Comparison of ENCODE assay signal across 21 cellular contexts in the genomic region with DNA sequence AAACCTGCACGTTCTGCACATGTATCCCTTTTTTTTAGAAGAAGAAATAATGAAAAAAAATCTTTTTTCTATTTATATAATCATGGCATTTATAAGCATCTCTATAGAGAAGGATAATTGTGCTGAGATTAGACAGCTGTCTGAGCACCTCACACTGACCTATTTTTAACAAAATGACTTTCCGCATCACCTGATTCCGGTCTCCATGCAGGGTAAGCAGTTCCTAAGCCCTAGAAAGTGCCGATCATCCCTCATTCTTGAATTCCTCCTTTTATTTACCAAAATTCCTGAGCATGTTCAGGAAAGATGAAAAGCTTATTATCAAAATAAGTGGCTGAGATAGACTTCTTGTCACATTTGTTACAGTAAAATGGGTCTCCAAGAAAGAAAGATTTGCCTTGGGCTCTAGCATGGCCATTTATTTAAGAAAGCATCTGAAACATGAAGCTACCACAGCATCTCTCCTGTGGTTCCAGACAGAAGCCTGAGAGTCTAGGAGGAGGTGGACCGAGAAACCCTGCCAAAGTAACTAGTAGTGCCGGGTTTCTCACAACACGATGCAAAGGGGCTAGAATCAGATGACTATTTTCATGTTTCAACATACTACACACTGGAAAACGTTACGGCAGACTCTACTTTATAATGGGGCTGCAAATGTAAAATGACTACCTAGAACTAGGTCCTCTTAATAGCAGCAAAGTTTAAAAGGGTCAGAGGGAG. TPM values are rescaled to one million over a fixed set of nuclear protein-coding genes. Genes with fewer than 3 reads are reported as not detected.
A peak's percentile ranks its signal among the peaks of the same experiment; 100 is the strongest.
DNase-seq lines count a peak whose midpoint lies in the region; ATAC-seq and TF ChIP-seq lines count a peak whose summit lies in the region.
"Had no signal": no experiment of that assay in that cellular context is flagged by ENCODE, and none has a peak within 500 bp of the region (broad histone marks: within the 10 kb centered on the region; RNA-seq: fewer than 3 reads in every experiment).

No MANE protein-coding gene starts in this region.

- DNase-seq in GM23338 (ENCODE audit: low spot score) (no peak), brain microvascular endothelial cell (peak; percentile 32), iris pigment epithelial cell (ENCODE audit: low read depth) (peak; percentile 20), retinal pigment epithelial cell (ENCODE audit: low read depth) (peak; percentile 23), 8988T (no peak), left lobe of liver (ENCODE audit: low spot score) (no peak)
- DNase-seq: BE2C; CD4-positive, alpha-beta T cell; Karpas-422; MG63; NCI-H1092; NCI-H1694 treated with DMSO at 0.1 percent for 48 hours; NCI-H524 treated with DMSO at 0.1 percent for 48 hours; NK-92 treated with Interleukin-12 subunit alpha and Interleukin-12 subunit beta, amount 100 ng/mL, for 24 hours; SHP77 had no signal

- H3K36me3 ChIP-seq in GM23338 (ENCODE audit: insufficient read depth) (no peaks in the 10 kb centered on the region), brain microvascular endothelial cell (replicated peaks) (no peaks in the 10 kb centered on the region)
- H3K36me3 ChIP-seq: BE2C, MG63 had no signal

- H3K27me3 ChIP-seq in GM23338 (ENCODE audit: insufficient read depth) (no peaks in the 10 kb centered on the region), brain microvascular endothelial cell (replicated peaks) (no peaks in the 10 kb centered on the region)
- H3K27me3 ChIP-seq: MG63 had no signal

- H3K4me2 ChIP-seq in GM23338, result no peak overlapping the region

- no peaks in the 10 kb centered on the region for H3K36me3 Mint-ChIP-seq in GM23338 (ENCODE audit: low read depth)

- no peak overlapping the region for H3K27ac Mint-ChIP-seq in GM23338
- H3K27ac Mint-ChIP-seq: CD4-positive, alpha-beta T cell had no signal

- no peaks in the 10 kb centered on the region for H4K20me1 ChIP-seq in GM23338 (replicated peaks; ENCODE audit: insufficient read depth)

- no peak overlapping the region for H3K27ac ChIP-seq in GM23338 (ENCODE audit: low read depth)
- no peak overlapping the region for H3K27ac ChIP-seq in brain microvascular endothelial cell

- H3F3A ChIP-seq in GM23338 (replicated peaks; ENCODE audit: low read depth), result no peaks in the 10 kb centered on the region

- no peak overlapping the region for H3K4me3 ChIP-seq in GM23338
- no peak overlapping the region for H3K4me3 ChIP-seq in brain microvascular endothelial cell (ENCODE audit: low read depth, low read length)
- no peak overlapping the region for H3K4me3 ChIP-seq in retinal pigment epithelial cell (ENCODE audit: low read length)
- H3K4me3 ChIP-seq: MG63 had no signal

- no peak for TF ChIP-seq CTCF in GM23338 (conservative IDR thresholded peaks at IDR 0.05; ENCODE audit: low read depth in 2 of 2)
- no peak for TF ChIP-seq CTCF in brain microvascular endothelial cell (IDR thresholded peaks at IDR 0.05; ENCODE audit: low read depth, low read length, missing control alignments)
- no peak for TF ChIP-seq CTCF in retinal pigment epithelial cell (conservative IDR thresholded peaks at IDR 0.05; ENCODE audit: low read depth, low read length)

- H3K27me3 Mint-ChIP-seq in GM23338 (ENCODE audit: insufficient read depth, low read depth, poor library complexity), result no peaks in the 10 kb centered on the region

- ATAC-seq in GM23338, result no peak
- ATAC-seq in HG03354 (IDR thresholded peaks at IDR 0.05; ENCODE audit: poor library complexity, severe bottlenecking, unreplicated experiment), result no peak
- ATAC-seq in HG03565 (IDR thresholded peaks at IDR 0.05; ENCODE audit: unreplicated experiment), result no peak
- ATAC-seq in left lobe of liver, result no peak
- ATAC-seq: SK-N-SH treated with all-trans-retinoic acid at 6 μM for 48 hours had no signal

- peak overlapping the region; percentile 48; the same call in 1 of the 2 replicates for H2AFZ ChIP-seq in GM23338

- in situ Hi-C loops in brain microvascular endothelial cell (cut with HindIII; ENCODE audit: low pct_ligation_motif_present, low sequenced_read_pairs), result no loop called here

- H3K9me2 ChIP-seq in GM23338 (ENCODE audit: insufficient read depth), result no peaks in the 10 kb centered on the region

- no peaks in the 10 kb centered on the region for H3K4me1 Mint-ChIP-seq in GM23338

- H3K4me1 ChIP-seq in GM23338 (ENCODE audit: insufficient read depth), result no peaks in the 10 kb centered on the region
- H3K4me1 ChIP-seq: BE2C had no signal

- H3K79me2 ChIP-seq in GM23338 (replicated peaks; ENCODE audit: insufficient read depth), result no peaks in the 10 kb centered on the region

- no peak overlapping the region for H3K4me3 Mint-ChIP-seq in GM23338
- H3K4me3 Mint-ChIP-seq: CD4-positive, alpha-beta T cell had no signal

- H3K9me3 Mint-ChIP-seq in GM23338, result no peaks in the 10 kb centered on the region
- H3K9me3 Mint-ChIP-seq: CD4-positive, alpha-beta T cell had no signal

TF ChIP-seq in GM23338, 12 proteins besides CTCF, POLR2A, EP300 and RAD21:
- TF ChIP-seq JUNB (IDR thresholded peaks at IDR 0.05; ENCODE audit: unreplicated experiment) (no peak), CREB1 (CRISPR knock-in tag; IDR thresholded peaks at IDR 0.05; ENCODE audit: low read depth) (no peak), NANOG (IDR thresholded peaks at IDR 0.05; ENCODE audit: borderline replicate concordance) (no peak)
- TF ChIP-seq, protein P1, sequence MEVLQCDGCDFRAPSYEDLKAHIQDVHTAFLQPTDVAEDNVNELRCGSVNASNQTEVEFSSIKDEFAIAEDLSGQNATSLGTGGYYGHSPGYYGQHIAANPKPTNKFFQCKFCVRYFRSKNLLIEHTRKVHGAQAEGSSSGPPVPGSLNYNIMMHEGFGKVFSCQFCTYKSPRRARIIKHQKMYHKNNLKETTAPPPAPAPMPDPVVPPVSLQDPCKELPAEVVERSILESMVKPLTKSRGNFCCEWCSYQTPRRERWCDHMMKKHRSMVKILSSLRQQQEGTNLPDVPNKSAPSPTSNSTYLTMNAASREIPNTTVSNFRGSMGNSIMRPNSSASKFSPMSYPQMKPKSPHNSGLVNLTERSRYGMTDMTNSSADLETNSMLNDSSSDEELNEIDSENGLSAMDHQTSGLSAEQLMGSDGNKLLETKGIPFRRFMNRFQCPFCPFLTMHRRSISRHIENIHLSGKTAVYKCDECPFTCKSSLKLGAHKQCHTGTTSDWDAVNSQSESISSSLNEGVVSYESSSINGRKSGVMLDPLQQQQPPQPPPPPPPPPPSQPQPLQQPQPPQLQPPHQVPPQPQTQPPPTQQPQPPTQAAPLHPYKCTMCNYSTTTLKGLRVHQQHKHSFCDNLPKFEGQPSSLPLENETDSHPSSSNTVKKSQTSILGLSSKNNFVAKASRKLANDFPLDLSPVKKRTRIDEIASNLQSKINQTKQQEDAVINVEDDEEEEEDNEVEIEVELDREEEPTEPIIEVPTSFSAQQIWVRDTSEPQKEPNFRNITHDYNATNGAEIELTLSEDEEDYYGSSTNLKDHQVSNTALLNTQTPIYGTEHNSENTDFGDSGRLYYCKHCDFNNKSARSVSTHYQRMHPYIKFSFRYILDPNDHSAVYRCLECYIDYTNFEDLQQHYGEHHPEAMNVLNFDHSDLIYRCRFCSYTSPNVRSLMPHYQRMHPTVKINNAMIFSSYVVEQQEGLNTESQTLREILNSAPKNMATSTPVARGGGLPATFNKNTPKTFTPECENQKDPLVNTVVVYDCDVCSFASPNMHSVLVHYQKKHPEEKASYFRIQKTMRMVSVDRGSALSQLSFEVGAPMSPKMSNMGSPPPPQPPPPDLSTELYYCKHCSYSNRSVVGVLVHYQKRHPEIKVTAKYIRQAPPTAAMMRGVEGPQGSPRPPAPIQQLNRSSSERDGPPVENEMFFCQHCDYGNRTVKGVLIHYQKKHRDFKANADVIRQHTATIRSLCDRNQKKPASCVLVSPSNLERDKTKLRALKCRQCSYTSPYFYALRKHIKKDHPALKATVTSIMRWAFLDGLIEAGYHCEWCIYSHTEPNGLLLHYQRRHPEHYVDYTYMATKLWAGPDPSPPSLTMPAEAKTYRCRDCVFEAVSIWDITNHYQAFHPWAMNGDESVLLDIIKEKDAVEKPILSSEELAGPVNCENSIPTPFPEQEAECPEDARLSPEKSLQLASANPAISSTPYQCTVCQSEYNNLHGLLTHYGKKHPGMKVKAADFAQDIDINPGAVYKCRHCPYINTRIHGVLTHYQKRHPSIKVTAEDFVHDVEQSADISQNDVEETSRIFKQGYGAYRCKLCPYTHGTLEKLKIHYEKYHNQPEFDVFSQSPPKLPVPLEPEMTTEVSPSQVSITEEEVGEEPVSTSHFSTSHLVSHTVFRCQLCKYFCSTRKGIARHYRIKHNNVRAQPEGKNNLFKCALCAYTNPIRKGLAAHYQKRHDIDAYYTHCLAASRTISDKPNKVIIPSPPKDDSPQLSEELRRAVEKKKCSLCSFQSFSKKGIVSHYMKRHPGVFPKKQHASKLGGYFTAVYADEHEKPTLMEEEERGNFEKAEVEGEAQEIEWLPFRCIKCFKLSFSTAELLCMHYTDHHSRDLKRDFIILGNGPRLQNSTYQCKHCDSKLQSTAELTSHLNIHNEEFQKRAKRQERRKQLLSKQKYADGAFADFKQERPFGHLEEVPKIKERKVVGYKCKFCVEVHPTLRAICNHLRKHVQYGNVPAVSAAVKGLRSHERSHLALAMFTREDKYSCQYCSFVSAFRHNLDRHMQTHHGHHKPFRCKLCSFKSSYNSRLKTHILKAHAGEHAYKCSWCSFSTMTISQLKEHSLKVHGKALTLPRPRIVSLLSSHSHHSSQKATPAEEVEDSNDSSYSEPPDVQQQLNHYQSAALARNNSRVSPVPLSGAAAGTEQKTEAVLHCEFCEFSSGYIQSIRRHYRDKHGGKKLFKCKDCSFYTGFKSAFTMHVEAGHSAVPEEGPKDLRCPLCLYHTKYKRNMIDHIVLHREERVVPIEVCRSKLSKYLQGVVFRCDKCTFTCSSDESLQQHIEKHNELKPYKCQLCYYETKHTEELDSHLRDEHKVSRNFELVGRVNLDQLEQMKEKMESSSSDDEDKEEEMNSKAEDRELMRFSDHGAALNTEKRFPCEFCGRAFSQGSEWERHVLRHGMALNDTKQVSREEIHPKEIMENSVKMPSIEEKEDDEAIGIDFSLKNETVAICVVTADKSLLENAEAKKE (CRISPR knock-in tag; IDR thresholded peaks at IDR 0.05), result no peak

RNA-seq across cellular contexts. Expression of a gene that starts 0.7 kb away (rescaled TPM):
- total RNA-seq in GM23338 (2014; rRNA removed; shearing (Covaris generic)), result not detected in 2 replicates
- not detected in 2 replicates for polyA plus RNA-seq in GM23338 (2016; fragmentation: Nextera tagmentation; extraction: Ambion mirVana)
- not detected for total RNA-seq in left lobe of liver
- total RNA-seq: CD4-positive, alpha-beta T cell; H1; OCI-LY7 had no signal
- polyA plus RNA-seq: AG04450, H1 had no signal

RNA-seq across cellular contexts. Expression of a gene that starts 22.4 kb away (rescaled TPM):
- total RNA-seq in GM23338 (2014; rRNA removed; shearing (Covaris generic)), result not detected in 2 replicates
- not detected in 2 replicates for polyA plus RNA-seq in GM23338 (2016; fragmentation: Nextera tagmentation; extraction: Ambion mirVana)
- not detected for total RNA-seq in left lobe of liver
- total RNA-seq: CD4-positive, alpha-beta T cell; H1; OCI-LY7 had no signal
- polyA plus RNA-seq: AG04450, H1 had no signal

RNA-seq across cellular contexts. Expression of a gene that starts 37.9 kb away (rescaled TPM):
- 23.1 and 24.7 TPM in 2 replicates for total RNA-seq in GM23338 (2014; rRNA removed; shearing (Covaris generic))
- polyA plus RNA-seq in GM23338 (2016; fragmentation: Nextera tagmentation; extraction: Ambion mirVana), result 13.3 and 16.1 TPM in 2 replicates
- 2.2 TPM for total RNA-seq in left lobe of liver
- total RNA-seq: CD4-positive, alpha-beta T cell; OCI-LY7 had no signal

Comparison
In these comparisons a context has a peak if more than half of its experiments do, and no peak if none do; other contexts are left out.
1. DNase-seq: peak in brain microvascular endothelial cell (single experiment), iris pigment epithelial cell (single experiment) and retinal pigment epithelial cell (single experiment); none in GM23338 (single experiment), 8988T (single experiment) and left lobe of liver (single experiment).